ENCODE assay signal across 12 cellular contexts in genomic region chr12:1972260-1972659, GRCh38. TPM values are rescaled to one million over a fixed set of nuclear protein-coding genes. Genes with fewer than 3 reads are reported as not detected.
A peak's percentile ranks its signal among the peaks of the same experiment; 100 is the strongest.
DNase-seq lines count a peak whose midpoint lies in the region; ATAC-seq and TF ChIP-seq lines count a peak whose summit lies in the region.
"Had no signal": no experiment of that assay in that cellular context is flagged by ENCODE, and none has a peak within 500 bp of the region (broad histone marks: within the 10 kb centered on the region; RNA-seq: fewer than 3 reads in every experiment).

No MANE protein-coding gene starts in this region.

- intact Hi-C loops in prostate gland (cut with DNase I), result no loop called here

- H3K4me1 ChIP-seq in RWPE2 (ENCODE audit: insufficient read depth, poor library complexity, severe bottlenecking) (no peaks in the 10 kb centered on the region), prostate gland (replicated peaks) (no peaks in the 10 kb centered on the region)

- no peak overlapping the region for H3K27ac ChIP-seq in RWPE2 (ENCODE audit: poor library complexity, severe bottlenecking)
- peak overlapping the region; percentile 71 to 75 for H3K27ac ChIP-seq in prostate gland

- DNase-seq in AG09309 (ENCODE audit: low read depth) (peak; percentile 29), RWPE2 (ENCODE audit: low spot score) (no peak), fibroblast of peridontal ligament (ENCODE audit: extremely low read depth) (peak; percentile 71), prostate gland (ENCODE audit: low spot score) (no peak), cerebellar cortex (ENCODE audit: low spot score) (no peak), NCI-H446 (lab: John Stamatoyannopoulos, UW) (no peak), T1000 (lab: John Stamatoyannopoulos, UW) (no peak)
- no peak for DNase-seq in activated CD8-positive, alpha-beta memory T cell treated with anti-CD3 and anti-CD28 coated beads, Interleukin-2, amount 50 U/mL, for 4 hours
- DNase-seq: CD4-positive, CD25-positive, alpha-beta regulatory T cell; mucosa of descending colon had no signal

- no peak overlapping the region for H3K4me3 ChIP-seq in AG09309 (ENCODE audit: control insufficient read depth, low read depth, low read length)
- H3K4me3 ChIP-seq in RWPE2 (ENCODE audit: severe bottlenecking), result no peak overlapping the region
- no peak overlapping the region for H3K4me3 ChIP-seq in prostate gland
- H3K4me3 ChIP-seq: mucosa of descending colon had no signal

- no peak for TF ChIP-seq CTCF in AG09309 (IDR thresholded peaks at IDR 0.05; ENCODE audit: control insufficient read depth, insufficient read depth, low read depth, low read length, missing control alignments)
- TF ChIP-seq CTCF in RWPE2 (IDR thresholded peaks at IDR 0.05; ENCODE audit: poor library complexity, severe bottlenecking), result no peak
- no peak for TF ChIP-seq CTCF in prostate gland (IDR thresholded peaks at IDR 0.05)

- no peak for TF ChIP-seq POLR2A in prostate gland (IDR thresholded peaks at IDR 0.05)

- H3K9me3 ChIP-seq in RWPE2 (ENCODE audit: severe bottlenecking), result no peaks in the 10 kb centered on the region
- no peaks in the 10 kb centered on the region for H3K9me3 ChIP-seq in prostate gland
- H3K9me3 ChIP-seq: mucosa of descending colon had no signal

- 76% methylated on average over 1 of the region's 1 CpG for WGBS in prostate gland

- no peaks in the 10 kb centered on the region for H3K36me3 ChIP-seq in RWPE2 (ENCODE audit: low read depth)
- H3K36me3 ChIP-seq in prostate gland, result no peaks in the 10 kb centered on the region

- H3K27me3 ChIP-seq in RWPE2 (ENCODE audit: insufficient read depth, poor library complexity, severe bottlenecking) (no peaks in the 10 kb centered on the region), prostate gland (replicated peaks; ENCODE audit: insufficient read depth) (no peaks in the 10 kb centered on the region)

- peak; percentile 44; the same call in 1 of the 3 replicates for ATAC-seq in RWPE2 (ENCODE audit: low read depth)
- ATAC-seq: stimulated activated effector memory CD8-positive, alpha-beta T cell treated with anti-CD3 and anti-CD28 coated beads, Interleukin-12 subunit alpha, Interleukin-12 subunit beta, amount 100 ng/mL, for 72 hours had no signal

RNA-seq across cellular contexts. Expression of gene DCP1B, which starts 32.0 kb away (rescaled TPM):
- total RNA-seq in prostate gland, result 10 to 100 TPM; 20.1 to 31.9 TPM

RNA-seq across cellular contexts. Expression of gene CACNA2D4, which starts 53.8 kb away (rescaled TPM):
- 1 to 10 TPM; 1.4 to 9.4 TPM for total RNA-seq in prostate gland
- total RNA-seq: H4 had no signal

Comparison
In these comparisons a context has a peak if more than half of its experiments do, and no peak if none do; other contexts are left out.
1. DNase-seq: peak in AG09309 (single experiment) and fibroblast of peridontal ligament (single experiment); none in RWPE2 (single experiment), prostate gland (single experiment), activated CD8-positive, alpha-beta memory T cell treated with anti-CD3 and anti-CD28 coated beads, Interleukin-2, amount 50 U/mL, for 4 hours (single experiment), cerebellar cortex (single experiment), NCI-H446 (0 of 2) and T1000 (single experiment).